30 cellular contexts compared by ENCODE assay signal in genomic region chr7:47713595-47713994, GRCh38.
"Had no signal": no experiment of that assay in that cellular context is flagged by ENCODE, and none has a peak within 500 bp of the region (broad histone marks: within the 10 kb centered on the region; RNA-seq: fewer than 3 reads in every experiment).

No MANE protein-coding gene starts in this region.

- H3K36me3 Mint-ChIP-seq: immature natural killer cell; memory B cell; naive thymus-derived CD4-positive, alpha-beta T cell; stimulated activated memory B cell treated with anti-CD40 and anti-IgM and Interleukin-4, amounts not matched to agents 10 μg/mL and 1 μg/mL and 100 μg/mL, for 72 hours had no signal

- H3K27ac ChIP-seq: coronary artery, esophagus muscularis mucosa, ovary, psoas muscle, skin epidermis, thoracic aorta, tibial nerve, upper lobe of left lung had no signal

- ATAC-seq: left colon; left ventricle myocardium superior; mucosa of descending colon; naive thymus-derived CD4-positive, alpha-beta T cell; psoas muscle; right cardiac atrium; stimulated activated memory B cell treated with anti-CD40 and anti-IgM and Interleukin-4, amounts not matched to agents 10 μg/mL and 1 μg/mL and 100 μg/mL, for 72 hours had no signal

- DNase-seq: dermis blood vessel endothelial cell; effector memory CD4-positive, alpha-beta T cell; foreskin melanocyte; hypothalamus; immature natural killer cell; islet precursor cell; kidney glomerular epithelial cell; left colon; left ventricle myocardium superior; mucosa of descending colon; naive thymus-derived CD4-positive, alpha-beta T cell; nucleus accumbens; ovary; psoas muscle; right cardiac atrium; spleen; stimulated activated CD4-positive, alpha-beta T cell treated with anti-CD3 and anti-CD28 coated beads, Interleukin-4, amount 100 ng/mL, for 4 hours; upper lobe of left lung had no signal

- H3K4me3 ChIP-seq: coronary artery, esophagus muscularis mucosa, lung, mucosa of descending colon, ovary, psoas muscle, skin epidermis, spleen, thoracic aorta, tibial nerve, upper lobe of left lung had no signal

- H3K9me3 ChIP-seq: esophagus muscularis mucosa, mucosa of descending colon, ovary, psoas muscle, spleen, thoracic aorta, tibial nerve, upper lobe of left lung had no signal

- H3K4me3 Mint-ChIP-seq: immature natural killer cell; memory B cell; naive thymus-derived CD4-positive, alpha-beta T cell; nephron; stimulated activated memory B cell treated with anti-CD40 and anti-IgM and Interleukin-4, amounts not matched to agents 10 μg/mL and 1 μg/mL and 100 μg/mL, for 72 hours; stimulated activated naive CD8-positive, alpha-beta T cell treated with anti-CD3 and anti-CD28 coated beads, Interleukin-15, Interleukin-2, amounts not matched to agents 100 ng/mL and 50 ng/mL, for 24 hours had no signal

- H3K4me1 ChIP-seq: psoas muscle, upper lobe of left lung had no signal

- H3K27me3 ChIP-seq: esophagus muscularis mucosa, ovary, spleen, tibial nerve, upper lobe of left lung had no signal

- H3K4me1 Mint-ChIP-seq: immature natural killer cell; naive thymus-derived CD4-positive, alpha-beta T cell had no signal

- FAIRE-seq: endothelial cell of umbilical vein, urothelium cell line had no signal

- H3K27ac Mint-ChIP-seq: immature natural killer cell; memory B cell; naive thymus-derived CD4-positive, alpha-beta T cell; nephron; stimulated activated memory B cell treated with anti-CD40 and anti-IgM and Interleukin-4, amounts not matched to agents 10 μg/mL and 1 μg/mL and 100 μg/mL, for 72 hours; stimulated activated naive CD8-positive, alpha-beta T cell treated with anti-CD3 and anti-CD28 coated beads, Interleukin-15, Interleukin-2, amounts not matched to agents 100 ng/mL and 50 ng/mL, for 24 hours had no signal

- H3K9me3 Mint-ChIP-seq: memory B cell; nephron; stimulated activated memory B cell treated with anti-CD40 and anti-IgM and Interleukin-4, amounts not matched to agents 10 μg/mL and 1 μg/mL and 100 μg/mL, for 72 hours; stimulated activated naive CD8-positive, alpha-beta T cell treated with anti-CD3 and anti-CD28 coated beads, Interleukin-15, Interleukin-2, amounts not matched to agents 100 ng/mL and 50 ng/mL, for 24 hours had no signal

- H3K36me3 ChIP-seq: esophagus muscularis mucosa, ovary, spleen, thoracic aorta, tibial nerve, upper lobe of left lung had no signal

- H3K27me3 Mint-ChIP-seq: memory B cell; naive thymus-derived CD4-positive, alpha-beta T cell; stimulated activated memory B cell treated with anti-CD40 and anti-IgM and Interleukin-4, amounts not matched to agents 10 μg/mL and 1 μg/mL and 100 μg/mL, for 72 hours; stimulated activated naive CD8-positive, alpha-beta T cell treated with anti-CD3 and anti-CD28 coated beads, Interleukin-15, Interleukin-2, amounts not matched to agents 100 ng/mL and 50 ng/mL, for 24 hours had no signal
